ENCODE assay signal across 8 cellular contexts in genomic region chr3:73100734-73101550, GRCh38. TPM values are rescaled to one million over a fixed set of nuclear protein-coding genes. Genes with fewer than 3 reads are reported as not detected.
A peak's percentile ranks its signal among the peaks of the same experiment; 100 is the strongest.
DNase-seq lines count a peak whose midpoint lies in the region; ATAC-seq and TF ChIP-seq lines count a peak whose summit lies in the region.

No MANE protein-coding gene starts in this region.

- no peak overlapping the region for H3K4me3 Mint-ChIP-seq in activated T-helper 17 cell treated with anti-CD3 and anti-CD28 coated beads, Interleukin-2, amount 50 U/mL, for 72 hours

- H3K4me1 Mint-ChIP-seq in activated T-helper 17 cell treated with anti-CD3 and anti-CD28 coated beads, Interleukin-2, amount 50 U/mL, for 72 hours: peaks cover 5% of the 10 kb centered on the region

- H3K27me3 ChIP-seq in DND-41 (ENCODE audit: insufficient read depth, low read length, poor library complexity) (no peaks in the 10 kb centered on the region), thoracic aorta (replicated peaks; ENCODE audit: insufficient read depth) (no peaks in the 10 kb centered on the region)

- no peaks in the 10 kb centered on the region for H3K36me3 Mint-ChIP-seq in activated T-helper 17 cell treated with anti-CD3 and anti-CD28 coated beads, Interleukin-2, amount 50 U/mL, for 72 hours (ENCODE audit: low read depth)

- H4K20me1 ChIP-seq in DND-41 (ENCODE audit: insufficient read depth, low read length): no peaks in the 10 kb centered on the region

- H3K9me3 Mint-ChIP-seq in activated T-helper 17 cell treated with anti-CD3 and anti-CD28 coated beads, Interleukin-2, amount 50 U/mL, for 72 hours: no peaks in the 10 kb centered on the region

- DNase-seq in DND-41 (peak; percentile 83), LHCN-M2 (ENCODE audit: low read depth) (peak; percentile 63), RWPE1 (ENCODE audit: low spot score) (peak; percentile 73), foreskin melanocyte (peak; percentile 69), occipital lobe (lab: John Stamatoyannopoulos, UW) (peak; percentile 45), thoracic aorta (ENCODE audit: low spot score) (peak; percentile 60)

- ATAC-seq in DND-41 (ENCODE audit: insufficient read depth, low read depth) (peak; percentile 99), GM21717 (IDR thresholded peaks at IDR 0.05; ENCODE audit: unreplicated experiment) (peak; percentile 80), thoracic aorta (ENCODE audit: insufficient number of reproducible peaks, low FRiP score, low read depth) (peak; percentile 65)
- peak; percentile 66 for ATAC-seq in activated T-helper 17 cell treated with anti-CD3 and anti-CD28 coated beads, Interleukin-2, amount 50 U/mL, for 72 hours (replicated peaks)

- no peak overlapping the region for H3K27ac ChIP-seq in DND-41 (ENCODE audit: low read length)
- no peak overlapping the region for H3K27ac ChIP-seq in RWPE1
- H3K27ac ChIP-seq in thoracic aorta: no peak overlapping the region

- H3K4me3 ChIP-seq in DND-41 (ENCODE audit: low read depth in 1 of 2, low read length in 2 of 2): no peak overlapping the region
- H3K4me3 ChIP-seq in thoracic aorta: no peak overlapping the region

- H3K4me2 ChIP-seq in DND-41 (ENCODE audit: insufficient read depth, low read length): no peak overlapping the region

- no peaks in the 10 kb centered on the region for H3K79me2 ChIP-seq in DND-41 (ENCODE audit: insufficient read depth, low read length)

- H3K27me3 Mint-ChIP-seq in activated T-helper 17 cell treated with anti-CD3 and anti-CD28 coated beads, Interleukin-2, amount 50 U/mL, for 72 hours: peaks cover 5% of the 10 kb centered on the region

- H3K4me1 ChIP-seq in DND-41 (ENCODE audit: insufficient read depth, low read length) (no peaks in the 10 kb centered on the region), thoracic aorta (ENCODE audit: control insufficient read depth in 1 of 2, low read depth in 2 of 2) (no peaks in the 10 kb centered on the region)

- H3K27ac Mint-ChIP-seq in activated T-helper 17 cell treated with anti-CD3 and anti-CD28 coated beads, Interleukin-2, amount 50 U/mL, for 72 hours: no peak overlapping the region

- CTCF ChIA-PET in RWPE1 (lab: Yijun Ruan, JAX): interaction anchor here (1.0 to 1.7 kb wide), 3 partner anchors 211 to 401 kb away, joined by 3 to 9 read pairs (median 4); no protein-coding TSS in a partner anchor

- no peak overlapping the region for H2AFZ ChIP-seq in DND-41 (ENCODE audit: low read depth, low read length)

- POLR2A ChIA-PET in RWPE1 (lab: Yijun Ruan, JAX; ENCODE audit: low non-redundant PET): no interaction called here

- H3K9me3 ChIP-seq in DND-41 (ENCODE audit: insufficient read depth, low read length, severe bottlenecking) (no peaks in the 10 kb centered on the region), thoracic aorta (no peaks in the 10 kb centered on the region)

- no peak overlapping the region for H3K9ac ChIP-seq in DND-41 (ENCODE audit: low read depth, low read length)

- TF ChIP-seq CTCF in DND-41 (IDR thresholded peaks at IDR 0.05; ENCODE audit: borderline replicate concordance, extremely low read depth, low read length, poor library complexity, severe bottlenecking) (peak; percentile 99), RWPE1 (conservative IDR thresholded peaks at IDR 0.05; ENCODE audit: low read depth) (peak; percentile 93), thoracic aorta (IDR thresholded peaks at IDR 0.05) (peak; percentile 93)

- no peaks in the 10 kb centered on the region for H3K36me3 ChIP-seq in DND-41 (ENCODE audit: insufficient read depth, low read length)
- no peaks in the 10 kb centered on the region for H3K36me3 ChIP-seq in thoracic aorta

RNA-seq across cellular contexts. Expression of gene EBLN2, which starts 39.5 kb away (rescaled TPM):
- 2.8 and 3.7 TPM in 2 replicates for total RNA-seq in LHCN-M2 (2014; rRNA removed)
- 0.34 TPM for polyA plus RNA-seq in LHCN-M2 (2012)
- total RNA-seq in activated T-helper 17 cell treated with anti-CD3 and anti-CD28 coated beads, Interleukin-2, amount 50 U/mL, for 72 hours: 1 to 10 TPM; 8.2 to 9.8 TPM
- 11.1 TPM for total RNA-seq in occipital lobe
- 1 to 10 TPM; 4.7 to 6.9 TPM for total RNA-seq in thoracic aorta
